Comparison of ENCODE assay signal across 9 cellular contexts in the genomic region with DNA sequence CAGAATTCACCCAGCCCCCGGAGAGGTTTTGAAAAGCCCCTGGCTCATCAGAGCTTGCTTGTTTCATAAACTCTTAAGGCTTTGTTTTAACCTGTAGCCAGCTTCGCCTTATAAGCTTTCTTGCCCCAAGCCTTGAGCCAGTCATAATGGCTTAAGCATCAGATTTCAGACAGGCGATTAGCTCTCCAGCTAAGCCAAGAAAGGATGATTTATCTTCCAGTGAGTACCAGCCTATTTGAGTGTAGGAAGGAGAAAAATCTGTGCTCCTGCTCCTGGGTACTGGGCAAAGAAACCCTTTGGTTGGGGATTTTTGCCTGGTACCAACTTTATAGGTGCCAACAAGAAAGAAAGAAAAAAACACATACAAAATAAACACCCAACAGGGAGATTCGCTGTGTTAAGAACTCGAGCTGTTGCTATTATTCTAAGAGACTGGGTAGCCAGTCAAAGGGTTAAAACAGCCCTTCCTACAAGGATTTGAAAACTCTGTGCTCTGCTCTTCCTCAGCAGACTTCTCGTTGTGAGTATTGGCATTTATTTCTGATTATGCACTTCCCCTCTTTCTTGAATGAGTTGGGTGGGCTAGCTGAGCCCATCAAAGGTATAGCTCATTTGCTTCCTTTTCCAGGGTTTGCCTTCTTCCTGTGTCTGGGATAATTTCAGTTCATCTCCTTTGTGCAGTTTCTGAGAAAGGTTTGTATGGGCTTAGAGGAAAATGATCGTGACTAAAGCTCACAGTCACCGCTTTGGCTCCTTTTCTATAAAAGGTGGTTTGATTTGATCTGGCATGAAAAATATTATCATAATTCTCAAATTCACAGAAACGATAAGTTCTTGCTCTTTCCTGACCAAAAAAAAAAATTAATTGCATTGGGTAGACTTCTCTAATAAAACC.
A peak's percentile ranks its signal among the peaks of the same experiment; 100 is the strongest.
DNase-seq lines count a peak whose midpoint lies in the region; ATAC-seq and TF ChIP-seq lines count a peak whose summit lies in the region.
"Had no signal": no experiment of that assay in that cellular context is flagged by ENCODE, and none has a peak within 500 bp of the region (broad histone marks: within the 10 kb centered on the region; RNA-seq: fewer than 3 reads in every experiment).

No MANE protein-coding gene starts in this region.

- ATAC-seq in psoas muscle (peak; percentile 75 to 90 (median 86)), GM19023 (IDR thresholded peaks at IDR 0.05; ENCODE audit: unreplicated experiment) (no peak)

- 10% methylated on average over 9 of the region's 9 CpGs for WGBS in SK-N-SH (ENCODE audit: low lambda C conversion rate)
- WGBS in psoas muscle, 3 donors = 30 to 43% (median 38%) methylated on average over 9 of the region's 9 CpGs

- H3K4me2 ChIP-seq in SK-N-SH = peak overlapping the region; percentile 76

- peak overlapping the region; percentile 76 for H3K9ac ChIP-seq in SK-N-SH

- DNase-seq in Daoy (ENCODE audit: low read depth) (peak; percentile 86), SK-N-SH (no peak), fibroblast of peridontal ligament (ENCODE audit: extremely low read depth) (peak; percentile 77), psoas muscle (no peak), SW 1271 (lab: John Stamatoyannopoulos, UW) (no peak), DMS53 treated with DMSO at 0.1 percent for 48 hours (lab: John Stamatoyannopoulos, UW; ENCODE audit: unreplicated experiment) (no peak)
- no peak for DNase-seq in activated naive CD4-positive, alpha-beta T cell treated with anti-CD3 and anti-CD28 coated beads, Interleukin-2, amount 50 U/mL, for 16 hours
- DNase-seq: NCI-H1694 treated with DMSO at 0.1 percent for 48 hours had no signal

- peak overlapping the region; percentile 84 to 91 for H3K27ac ChIP-seq in SK-N-SH (ENCODE audit: low read depth in 2 of 2, low read length in 1 of 2)
- H3K27ac ChIP-seq in psoas muscle = peak overlapping the region; percentile 77

- no peak for TF ChIP-seq RAD21 in SK-N-SH (IDR thresholded peaks at IDR 0.05; ENCODE audit: low read length)

- H3K79me2 ChIP-seq in SK-N-SH (ENCODE audit: insufficient read depth) = no peaks in the 10 kb centered on the region

- H3K9me3 ChIP-seq in SK-N-SH = no peaks in the 10 kb centered on the region
- H3K9me3 ChIP-seq in psoas muscle = no peaks in the 10 kb centered on the region

- peak overlapping the region; percentile 50 for H2AFZ ChIP-seq in SK-N-SH (ENCODE audit: low read depth)

- intact Hi-C loops in psoas muscle (cut with DNase I) = no loop called here

- POLR2A ChIA-PET in SK-N-SH (lab: Yijun Ruan, JAX) = no interaction called here

- no peak for TF ChIP-seq EP300 in SK-N-SH (IDR thresholded peaks at IDR 0.05; ENCODE audit: borderline replicate concordance in 1 of 2, low read depth in 1 of 2, low read length in 1 of 2)

- H3F3A ChIP-seq in SK-N-SH (replicated peaks; ENCODE audit: insufficient read depth) = peaks cover 29% of the 10 kb centered on the region

- no peaks in the 10 kb centered on the region; a peak in 2 of 4 replicates for H3K4me1 ChIP-seq in SK-N-SH (ENCODE audit: control insufficient read depth in 1 of 2, insufficient read depth in 2 of 2, low read depth in 1 of 2, low read length in 1 of 2)
- peaks cover 37% of the 10 kb centered on the region for H3K4me1 ChIP-seq in psoas muscle

- no peaks in the 10 kb centered on the region for H3K9me2 ChIP-seq in SK-N-SH

- TF ChIP-seq CTCF in SK-N-SH (IDR thresholded peaks at IDR 0.05) (no peak), psoas muscle (IDR thresholded peaks at IDR 0.05) (no peak)

- CTCF ChIA-PET in SK-N-SH (lab: Yijun Ruan, JAX) = no interaction called here

- no peaks in the 10 kb centered on the region for H3K36me3 ChIP-seq in SK-N-SH (replicated peaks in 1 of 2; ENCODE audit: control insufficient read depth in 1 of 2, insufficient read depth in 2 of 2, low read length in 1 of 2)
- no peaks in the 10 kb centered on the region for H3K36me3 ChIP-seq in psoas muscle (ENCODE audit: insufficient read depth in 1 of 2, low read depth in 1 of 2)

- H4K20me1 ChIP-seq in SK-N-SH (ENCODE audit: insufficient read depth) = no peaks in the 10 kb centered on the region

- no peaks in the 10 kb centered on the region for H3K27me3 ChIP-seq in SK-N-SH (ENCODE audit: insufficient read depth)
- H3K27me3 ChIP-seq in psoas muscle (ENCODE audit: insufficient read depth in 3 of 3, low read length in 2 of 3) = no peaks in the 10 kb centered on the region

- peak overlapping the region; percentile 37 to 52; a peak in 3 of 4 replicates for H3K4me3 ChIP-seq in SK-N-SH (ENCODE audit: low read depth in 2 of 2, low read length in 1 of 2)
- peak overlapping the region; percentile 45 for H3K4me3 ChIP-seq in psoas muscle

TF ChIP-seq in SK-N-SH, 30 proteins besides CTCF, POLR2A, EP300 and RAD21:
- TF ChIP-seq TAF1 (IDR thresholded peaks at IDR 0.05; ENCODE audit: borderline replicate concordance, low read depth, low read length) (peak; percentile 28; the same call in 1 of the 2 replicates), YY1 (IDR thresholded peaks at IDR 0.05; ENCODE audit: low read depth) (no peak), FOXM1 (IDR thresholded peaks at IDR 0.05; ENCODE audit: low read depth) (no peak), MEF2A (IDR thresholded peaks at IDR 0.05; ENCODE audit: borderline replicate concordance, low read depth) (no peak), NFIC (IDR thresholded peaks at IDR 0.05; ENCODE audit: borderline replicate concordance) (no peak), POLR2AphosphoS5 (IDR thresholded peaks at IDR 0.05; ENCODE audit: low read depth, low read length) (peak; percentile 46; the same call in 1 of the 2 replicates), SIN3A (IDR thresholded peaks at IDR 0.05; ENCODE audit: borderline replicate concordance, low read depth, low read length) (no peak)
- TF ChIP-seq, protein P1, sequence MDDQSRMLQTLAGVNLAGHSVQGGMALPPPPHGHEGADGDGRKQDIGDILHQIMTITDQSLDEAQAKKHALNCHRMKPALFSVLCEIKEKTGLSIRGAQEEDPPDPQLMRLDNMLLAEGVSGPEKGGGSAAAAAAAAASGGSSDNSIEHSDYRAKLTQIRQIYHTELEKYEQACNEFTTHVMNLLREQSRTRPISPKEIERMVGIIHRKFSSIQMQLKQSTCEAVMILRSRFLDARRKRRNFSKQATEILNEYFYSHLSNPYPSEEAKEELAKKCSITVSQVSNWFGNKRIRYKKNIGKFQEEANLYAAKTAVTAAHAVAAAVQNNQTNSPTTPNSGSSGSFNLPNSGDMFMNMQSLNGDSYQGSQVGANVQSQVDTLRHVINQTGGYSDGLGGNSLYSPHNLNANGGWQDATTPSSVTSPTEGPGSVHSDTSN (IDR thresholded peaks at IDR 0.05) = peak; percentile 75

Comparison
In these comparisons a context has a peak if more than half of its experiments do, and no peak if none do; other contexts are left out.
1. DNase-seq: peak in Daoy (single experiment) and fibroblast of peridontal ligament (single experiment); none in SK-N-SH (single experiment), psoas muscle (0 of 2), activated naive CD4-positive, alpha-beta T cell treated with anti-CD3 and anti-CD28 coated beads, Interleukin-2, amount 50 U/mL, for 16 hours (single experiment), SW 1271 (0 of 2) and DMS53 treated with DMSO at 0.1 percent for 48 hours (single experiment).